In the genomic region with DNA sequence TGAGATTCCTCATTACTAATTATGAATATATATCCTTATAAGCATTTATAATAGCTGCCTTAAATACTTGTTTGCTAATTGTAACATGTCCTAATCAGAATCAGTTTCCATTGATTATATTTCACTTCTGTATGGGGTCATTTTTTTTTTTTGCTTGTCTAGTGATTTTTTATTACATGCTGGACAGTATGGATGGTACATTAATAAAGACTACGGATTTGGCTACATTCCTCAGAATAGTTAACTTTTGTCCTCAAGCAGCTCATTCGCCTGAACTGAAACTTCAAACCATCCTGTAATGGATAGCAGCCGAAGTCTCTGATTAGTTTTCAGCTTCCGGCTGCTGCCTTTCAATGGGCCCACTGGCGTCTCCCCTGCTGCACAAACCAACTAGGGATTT, we compare ENCODE assay signal across 17 cellular contexts.
"Had no signal": no experiment of that assay in that cellular context is flagged by ENCODE, and none has a peak within 500 bp of the region (broad histone marks: within the 10 kb centered on the region; RNA-seq: fewer than 3 reads in every experiment).

No MANE protein-coding gene starts in this region.

- H3K27me3 Mint-ChIP-seq: naive B cell, T-cell had no signal

- ATAC-seq: esophagus mucosa, left cardiac atrium, lower lobe of right lung, T-cell had no signal

- DNase-seq: activated CD4-positive, alpha-beta T cell treated with anti-CD3 and anti-CD28 coated beads for 48 hours; activated naive CD4-positive, alpha-beta T cell treated with anti-CD3 and anti-CD28 coated beads for 36 hours; caudate nucleus; cortex of kidney; effector memory CD4-positive, alpha-beta T cell; left cardiac atrium; lower lobe of right lung; naive B cell; occipital lobe; stimulated activated CD4-positive, alpha-beta T cell treated with anti-CD3 and anti-CD28 coated beads, Interleukin-4, amount 100 ng/mL, for 1 hour; stomach; T-cell; thyroid gland; uterus; WERI-Rb-1 had no signal

- H3K4me3 ChIP-seq: lower lobe of right lung, stomach, thyroid gland, uterus had no signal

- H3K27me3 ChIP-seq: stomach, thyroid gland, uterus had no signal

- H3K27ac ChIP-seq: lower lobe of right lung, stomach, thyroid gland, uterus, WERI-Rb-1 had no signal

- H3K36me3 ChIP-seq: uterus had no signal

- H3K4me3 Mint-ChIP-seq: activated naive CD4-positive, alpha-beta T cell treated with anti-CD3 and anti-CD28 coated beads for 36 hours; activated T-helper 1 cell treated with anti-CD3 and anti-CD28 coated beads, Interleukin-12 subunit alpha, Interleukin-12 subunit beta, Interleukin-2, Interleukin-4 antibody, amounts not matched to agents 30 ng/mL and 10 ng/mL and 1 ng/mL, durations not matched to agents 14 hours and 24 hours and 36 hours; T-cell had no signal

- H3K9me3 ChIP-seq: thyroid gland, uterus had no signal

- H3K27ac Mint-ChIP-seq: activated naive CD4-positive, alpha-beta T cell treated with anti-CD3 and anti-CD28 coated beads for 36 hours; activated T-helper 1 cell treated with anti-CD3 and anti-CD28 coated beads, Interleukin-12 subunit alpha, Interleukin-12 subunit beta, Interleukin-2, Interleukin-4 antibody, amounts not matched to agents 30 ng/mL and 10 ng/mL and 1 ng/mL, durations not matched to agents 14 hours and 24 hours and 36 hours; T-cell had no signal

- H3K4me1 Mint-ChIP-seq: naive B cell had no signal
